7 cellular contexts compared by ENCODE assay signal in genomic region chr5:181203842-181204560, GRCh38. TPM values are rescaled to one million over a fixed set of nuclear protein-coding genes. Genes with fewer than 3 reads are reported as not detected.
DNase-seq lines count a peak whose midpoint lies in the region; TF ChIP-seq lines count a peak whose summit lies in the region.
"Had no signal": no experiment of that assay in that cellular context is flagged by ENCODE, and none has a peak within 500 bp of the region (broad histone marks: within the 10 kb centered on the region; RNA-seq: fewer than 3 reads in every experiment).

No MANE protein-coding gene starts in this region.

- H3K27ac ChIP-seq in hepatocyte, result no peak overlapping the region

- H3K4me2 ChIP-seq in hepatocyte, result peak overlapping the region; percentile 100

- 3% methylated on average over 32 of the region's 47 CpGs for WGBS in hepatocyte (ENCODE audit: low lambda C conversion rate, missing lambda C conversion rate)

- H3K9me2 ChIP-seq in hepatocyte (replicated peaks; ENCODE audit: insufficient read depth), result no peaks in the 10 kb centered on the region

- peak overlapping the region; percentile 62 for H2AFZ ChIP-seq in hepatocyte

- no peaks in the 10 kb centered on the region for H3K79me2 ChIP-seq in hepatocyte

- DNase-seq in activated naive CD4-positive, alpha-beta T cell treated with anti-CD3 and anti-CD28 coated beads for 36 hours, result no peak
- DNase-seq in activated naive CD4-positive, alpha-beta T cell treated with anti-CD3 and anti-CD28 coated beads, Interleukin-2, amount 50 U/mL, for 16 hours, result no peak
- DNase-seq in hepatocyte (ENCODE audit: low spot score) (no peak), ureter (ENCODE audit: low spot score) (peak; percentile 55), NCI-H187 (lab: John Stamatoyannopoulos, UW) (no peak), activated gamma-delta T cell treated with Interleukin-2 at 50 U/mL for 16 hours (no peak)
- DNase-seq: GF-D8 had no signal

- no peak for TF ChIP-seq CTCF in hepatocyte (IDR thresholded peaks at IDR 0.05; ENCODE audit: poor library complexity)

- peak overlapping the region; percentile 92 for H3K4me3 Mint-ChIP-seq in activated naive CD4-positive, alpha-beta T cell treated with anti-CD3 and anti-CD28 coated beads for 36 hours

- peaks cover 30% of the 10 kb centered on the region for H3K27me3 ChIP-seq in hepatocyte

- H3K4me1 ChIP-seq in hepatocyte (ENCODE audit: insufficient read depth), result peaks cover 20% of the 10 kb centered on the region

- H4K20me1 ChIP-seq in hepatocyte (ENCODE audit: insufficient read depth, poor library complexity, severe bottlenecking), result no peaks in the 10 kb centered on the region

- peak overlapping the region; percentile 53 for H3K4me3 ChIP-seq in hepatocyte

- CTCF ChIA-PET in activated naive CD4-positive, alpha-beta T cell treated with anti-CD3 and anti-CD28 coated beads for 36 hours (lab: Charles Lee), result interaction anchor here (1.2 to 1.5 kb wide), 2 partner anchors 11 to 14 kb away, joined by 4 to 5 read pairs; no protein-coding TSS in a partner anchor

- no peaks in the 10 kb centered on the region for H3K9me3 ChIP-seq in hepatocyte (ENCODE audit: low read depth)

- H3K4me1 Mint-ChIP-seq in activated naive CD4-positive, alpha-beta T cell treated with anti-CD3 and anti-CD28 coated beads for 36 hours (ENCODE audit: low read depth), result peaks cover 27% of the 10 kb centered on the region

- H3K27ac Mint-ChIP-seq in activated naive CD4-positive, alpha-beta T cell treated with anti-CD3 and anti-CD28 coated beads for 36 hours, result no peak overlapping the region

- H3K27me3 Mint-ChIP-seq in activated naive CD4-positive, alpha-beta T cell treated with anti-CD3 and anti-CD28 coated beads for 36 hours (ENCODE audit: low read depth), result peaks cover 19% of the 10 kb centered on the region

- intact Hi-C loops in activated naive CD4-positive, alpha-beta T cell treated with anti-CD3 and anti-CD28 coated beads for 36 hours (cut with micrococcal nuclease), result no loop called here

- H3K9me3 Mint-ChIP-seq in activated naive CD4-positive, alpha-beta T cell treated with anti-CD3 and anti-CD28 coated beads for 36 hours, result no peaks in the 10 kb centered on the region

- H3K36me3 Mint-ChIP-seq in activated naive CD4-positive, alpha-beta T cell treated with anti-CD3 and anti-CD28 coated beads for 36 hours (ENCODE audit: low read depth), result peaks cover 10% of the 10 kb centered on the region

- no peaks in the 10 kb centered on the region for H3K36me3 ChIP-seq in hepatocyte (replicated peaks; ENCODE audit: insufficient read depth, low read depth)

RNA-seq across cellular contexts. Expression of gene TRIM7, which starts 1.0 kb away (rescaled TPM):
- 1 to 10 TPM; 1.6 to 1.8 TPM for total RNA-seq in activated naive CD4-positive, alpha-beta T cell treated with anti-CD3 and anti-CD28 coated beads for 36 hours
- total RNA-seq in hepatocyte, result not detected in 2 replicates
- polyA plus RNA-seq in hepatocyte, result 0.35 TPM in 1 of 2 replicates, not detected in the other
- 3.0 TPM for total RNA-seq in ureter

RNA-seq across cellular contexts. Expression of gene TRIM41, which starts 19.1 kb away (rescaled TPM):
- 10 to 100 TPM; 36.5 to 37.3 TPM for total RNA-seq in activated naive CD4-positive, alpha-beta T cell treated with anti-CD3 and anti-CD28 coated beads for 36 hours
- 11.9 and 14.9 TPM in 2 replicates for total RNA-seq in hepatocyte
- polyA plus RNA-seq in hepatocyte, result 1.7 and 2.0 TPM in 2 replicates
- total RNA-seq in ureter, result 34.5 TPM

RNA-seq across cellular contexts. Expression of gene RACK1, which starts 39.7 kb away (rescaled TPM):
- total RNA-seq in activated naive CD4-positive, alpha-beta T cell treated with anti-CD3 and anti-CD28 coated beads for 36 hours, result 1,000 to 10,000 TPM; 3,176 to 3,362 TPM
- total RNA-seq in hepatocyte (2,199 and 2,553 TPM in 2 replicates), ureter (1,824 TPM)
- polyA plus RNA-seq in hepatocyte, result 680 TPM in 2 replicates

RNA-seq across cellular contexts. Expression of gene OR2V2, which starts 56.6 kb away (rescaled TPM):
- not detected for total RNA-seq in activated naive CD4-positive, alpha-beta T cell treated with anti-CD3 and anti-CD28 coated beads for 36 hours
- not detected in 2 replicates for total RNA-seq in hepatocyte
- not detected in 2 replicates for polyA plus RNA-seq in hepatocyte
- not detected for total RNA-seq in ureter

RNA-seq across cellular contexts. Expression of gene TRIM52, which starts 56.9 kb away (rescaled TPM):
- total RNA-seq in activated naive CD4-positive, alpha-beta T cell treated with anti-CD3 and anti-CD28 coated beads for 36 hours, result 10 to 100 TPM; 10.5 to 10.9 TPM
- total RNA-seq in hepatocyte (6.1 and 13.2 TPM in 2 replicates), ureter (22.5 TPM)
- 6.5 and 9.9 TPM in 2 replicates for polyA plus RNA-seq in hepatocyte
